15 cellular contexts compared by ENCODE assay signal in genomic region chr13:75384881-75385707, GRCh38.
A peak's percentile ranks its signal among the peaks of the same experiment; 100 is the strongest.
DNase-seq lines count a peak whose midpoint lies in the region; ATAC-seq and TF ChIP-seq lines count a peak whose summit lies in the region.
"Had no signal": no experiment of that assay in that cellular context is flagged by ENCODE, and none has a peak within 500 bp of the region (broad histone marks: within the 10 kb centered on the region; RNA-seq: fewer than 3 reads in every experiment).

No MANE protein-coding gene starts in this region.

- TF ChIP-seq CTCF in adrenal gland (IDR thresholded peaks at IDR 0.05) (no peak), gastrocnemius medialis (IDR thresholded peaks at IDR 0.05 in 4 of 5, conservative IDR thresholded peaks at IDR 0.05 in 1 of 5) (no peak), MM.1S (IDR thresholded peaks at IDR 0.05; ENCODE audit: low read length) (no peak)

- H3K4me3 Mint-ChIP-seq in activated T-cell treated with anti-CD3 and anti-CD28 coated beads, Interleukin-2, amount 50 U/mL, for 72 hours, result no peak overlapping the region
- H3K4me3 Mint-ChIP-seq: activated CD8-positive, alpha-beta T cell treated with anti-CD3 and anti-CD28 coated beads, Interleukin-2, amount 10 ng/mL, durations not matched to agents 7 days and 5 days; endodermal cell had no signal

- H3K4me1 Mint-ChIP-seq in activated T-cell treated with anti-CD3 and anti-CD28 coated beads, Interleukin-2, amount 50 U/mL, for 72 hours (ENCODE audit: low read depth), result peaks cover 12% of the 10 kb centered on the region
- H3K4me1 Mint-ChIP-seq: endodermal cell had no signal

- no peak overlapping the region for H3K4me2 ChIP-seq in MM.1S (ENCODE audit: low read depth, low read length)

- H3K27me3 ChIP-seq in adrenal gland, result no peaks in the 10 kb centered on the region
- no peaks in the 10 kb centered on the region for H3K27me3 ChIP-seq in gastrocnemius medialis
- no peaks in the 10 kb centered on the region for H3K27me3 ChIP-seq in MM.1S (replicated peaks; ENCODE audit: insufficient read depth, low read length)
- H3K27me3 ChIP-seq: spleen had no signal

- ATAC-seq in gastrocnemius medialis, result peak; percentile 36 to 69
- ATAC-seq in GM18520 (IDR thresholded peaks at IDR 0.05; ENCODE audit: unreplicated experiment), result no peak
- ATAC-seq in activated T-cell treated with anti-CD3 and anti-CD28 coated beads, Interleukin-2, amount 50 U/mL, for 72 hours (replicated peaks in 1 of 2), result no peak
- ATAC-seq: activated CD8-positive, alpha-beta T cell treated with anti-CD3 and anti-CD28 coated beads, Interleukin-2, amount 10 ng/mL, durations not matched to agents 7 days and 5 days; SK-N-SH treated with all-trans-retinoic acid at 6 μM for 48 hours had no signal

- H3K27me3 Mint-ChIP-seq in activated T-cell treated with anti-CD3 and anti-CD28 coated beads, Interleukin-2, amount 50 U/mL, for 72 hours (ENCODE audit: low read depth), result no peaks in the 10 kb centered on the region

- H3K36me3 ChIP-seq in adrenal gland (replicated peaks in 1 of 2) (no peaks in the 10 kb centered on the region), gastrocnemius medialis (no peaks in the 10 kb centered on the region), MM.1S (replicated peaks; ENCODE audit: insufficient read depth, low read length) (no peaks in the 10 kb centered on the region)
- H3K36me3 ChIP-seq: HAP-1, spleen had no signal

- peak; percentile 5 for DNase-seq in SKM-1 (lab: John Stamatoyannopoulos, UW; ENCODE audit: unreplicated experiment)
- DNase-seq in SKM-1 treated with dmso at 0.1 percent for 144 hours (lab: John Stamatoyannopoulos, UW; ENCODE audit: unreplicated experiment), result no peak
- DNase-seq in NCI-H146 treated with DMSO at 0.1 percent for 48 hours (lab: John Stamatoyannopoulos, UW; ENCODE audit: unreplicated experiment), result peak; percentile 93
- DNase-seq in adrenal gland, result no peak
- no peak for DNase-seq in gastrocnemius medialis
- DNase-seq in MM.1S, result no peak
- DNase-seq in activated T-cell treated with anti-CD3 and anti-CD28 coated beads, Interleukin-2, amount 50 U/mL, for 72 hours, result no peak
- DNase-seq: activated CD8-positive, alpha-beta T cell treated with anti-CD3 and anti-CD28 coated beads, Interleukin-2, amount 10 ng/mL, durations not matched to agents 7 days and 5 days; endodermal cell; NCI-H187; spleen had no signal

- H3K27ac ChIP-seq in adrenal gland (peak overlapping the region; percentile 62 to 88 (median 67)), gastrocnemius medialis (peak overlapping the region; percentile 49 to 67 (median 56)), MM.1S (ENCODE audit: low read length) (no peak overlapping the region)
- H3K27ac ChIP-seq: HL-60, spleen had no signal

- H3K79me2 ChIP-seq in MM.1S (ENCODE audit: low read length), result no peaks in the 10 kb centered on the region

- intact Hi-C loops in adrenal gland (cut with DNase I) (no loop called here), gastrocnemius medialis (cut with DNase I; ENCODE audit: low total_unique reads) (no loop called here)

- in situ Hi-C loops in gastrocnemius medialis (cut with MboI; ENCODE audit: low sequenced_read_pairs in 4 of 4), result no loop called here

- H3K27ac Mint-ChIP-seq in activated T-cell treated with anti-CD3 and anti-CD28 coated beads, Interleukin-2, amount 50 U/mL, for 72 hours, result no peak overlapping the region
- H3K27ac Mint-ChIP-seq: activated CD8-positive, alpha-beta T cell treated with anti-CD3 and anti-CD28 coated beads, Interleukin-2, amount 10 ng/mL, durations not matched to agents 7 days and 5 days; endodermal cell had no signal

- no peaks in the 10 kb centered on the region for H4K20me1 ChIP-seq in MM.1S (ENCODE audit: insufficient read depth, low read length)

- no peak overlapping the region for H2AFZ ChIP-seq in MM.1S (ENCODE audit: low read length)

- H3F3A ChIP-seq in MM.1S (ENCODE audit: insufficient read depth, low read length), result no peaks in the 10 kb centered on the region

- H3K9ac ChIP-seq in MM.1S (ENCODE audit: low read length), result no peak overlapping the region

- no peaks in the 10 kb centered on the region for H3K9me2 ChIP-seq in MM.1S (replicated peaks; ENCODE audit: insufficient read depth, low read length)

- H3K9me3 ChIP-seq in adrenal gland (replicated peaks in 1 of 3), result no peaks in the 10 kb centered on the region
- no peaks in the 10 kb centered on the region for H3K9me3 ChIP-seq in gastrocnemius medialis
- no peaks in the 10 kb centered on the region for H3K9me3 ChIP-seq in MM.1S (replicated peaks; ENCODE audit: insufficient read depth, low read length)
- H3K9me3 ChIP-seq: HAP-1, spleen had no signal

- H3K4me1 ChIP-seq in adrenal gland (replicated peaks in 1 of 2) (peaks cover 20 to 69% of the 10 kb centered on the region in 2 donors), gastrocnemius medialis (peaks cover 23 to 31% of the 10 kb centered on the region in 2 donors), MM.1S (ENCODE audit: low read length) (no peaks in the 10 kb centered on the region)
- H3K4me1 ChIP-seq: HAP-1, spleen had no signal

- WGBS in adrenal gland, 4 donors, result 45 to 52% (median 49%) methylated on average over 9 of the region's 9 CpGs

- no peak for TF ChIP-seq POLR2A in adrenal gland (IDR thresholded peaks at IDR 0.05)
- no peak for TF ChIP-seq POLR2A in gastrocnemius medialis (IDR thresholded peaks at IDR 0.05)

- H3K4me3 ChIP-seq in adrenal gland (no peak overlapping the region), gastrocnemius medialis (no peak overlapping the region), MM.1S (ENCODE audit: low read length) (no peak overlapping the region)
- H3K4me3 ChIP-seq: HAP-1, spleen had no signal

- H3K9me3 Mint-ChIP-seq in activated T-cell treated with anti-CD3 and anti-CD28 coated beads, Interleukin-2, amount 50 U/mL, for 72 hours, result no peaks in the 10 kb centered on the region
- H3K9me3 Mint-ChIP-seq: endodermal cell had no signal

- no peaks in the 10 kb centered on the region for H3K36me3 Mint-ChIP-seq in activated T-cell treated with anti-CD3 and anti-CD28 coated beads, Interleukin-2, amount 50 U/mL, for 72 hours (ENCODE audit: insufficient read depth in 2 of 2)

Comparison
In these comparisons a context has a peak if more than half of its experiments do, and no peak if none do; other contexts are left out.
1. DNase-seq: peak in SKM-1 (single experiment) and NCI-H146 treated with DMSO at 0.1 percent for 48 hours (single experiment); none in SKM-1 treated with dmso at 0.1 percent for 144 hours (single experiment), adrenal gland (0 of 7), gastrocnemius medialis (0 of 2), MM.1S (single experiment) and activated T-cell treated with anti-CD3 and anti-CD28 coated beads, Interleukin-2, amount 50 U/mL, for 72 hours (0 of 2).
2. ATAC-seq: peak in gastrocnemius medialis (2 of 2); none in GM18520 (single experiment) and activated T-cell treated with anti-CD3 and anti-CD28 coated beads, Interleukin-2, amount 50 U/mL, for 72 hours (0 of 2).